17 cellular contexts compared by ENCODE assay signal in genomic region chr4:38157592-38157991, GRCh38.
DNase-seq lines count a peak whose midpoint lies in the region.
"Had no signal": no experiment of that assay in that cellular context is flagged by ENCODE, and none has a peak within 500 bp of the region (broad histone marks: within the 10 kb centered on the region; RNA-seq: fewer than 3 reads in every experiment).

No MANE protein-coding gene starts in this region.

- DNase-seq in DMS 273 (lab: John Stamatoyannopoulos, UW; ENCODE audit: unreplicated experiment) (peak; percentile 25), DMS 273 treated with DMSO at 0.1 percent for 48 hours (lab: John Stamatoyannopoulos, UW) (no peak), NCI-H69 (lab: John Stamatoyannopoulos, UW) (peak; percentile 46), epithelial cell of prostate (ENCODE audit: low read depth, low spot score) (no peak), renal cortical epithelial cell (ENCODE audit: low read depth) (peak; percentile 50), NCI-H524 treated with DMSO at 0.1 percent for 48 hours (lab: John Stamatoyannopoulos, UW) (no peak), NCI-H1048 (lab: John Stamatoyannopoulos, UW) (no peak), middle frontal gyrus (ENCODE audit: extremely low spot score, low spot score) (no peak)
- DNase-seq: activated naive CD4-positive, alpha-beta T cell treated with anti-CD3 and anti-CD28 coated beads, Interleukin-2, amount 50 U/mL, for 16 hours; dermis blood vessel endothelial cell; hippocampal formation; NCI-H1092; ovary; SK-N-SH had no signal

- H3K27ac ChIP-seq in epithelial cell of prostate = peak overlapping the region; percentile 55
- H3K27ac ChIP-seq: 22Rv1, C4-2B, ovary, tibial nerve had no signal

Comparison
In these comparisons a context has a peak if more than half of its experiments do, and no peak if none do; other contexts are left out.
1. DNase-seq: peak in DMS 273 (single experiment), NCI-H69 (single experiment) and renal cortical epithelial cell (single experiment); none in DMS 273 treated with DMSO at 0.1 percent for 48 hours (single experiment), epithelial cell of prostate (single experiment), NCI-H524 treated with DMSO at 0.1 percent for 48 hours (single experiment), NCI-H1048 (single experiment) and middle frontal gyrus (single experiment).